Comparison of ENCODE assay signal across 8 cellular contexts in genomic region chr18:9476949-9477348, GRCh38. TPM values are rescaled to one million over a fixed set of nuclear protein-coding genes. Genes with fewer than 3 reads are reported as not detected.
DNase-seq lines count a peak whose midpoint lies in the region; ATAC-seq and TF ChIP-seq lines count a peak whose summit lies in the region.
"Not testable (repeated sequence)": the region's sequence is repeated elsewhere in the genome, so short reads cannot be mapped to it uniquely, and the experiment has no call there.

No MANE protein-coding gene starts in this region.

- TSS peak; percentile 46 for BruUV-seq in A673 (replicated peaks; lab: Mats Ljungman, UMichigan)

- not testable (repeated sequence) for H3K27me3 Mint-ChIP-seq in activated CD4-positive, alpha-beta T cell treated with anti-CD3 and anti-CD28 coated beads, Interleukin-2, amount 10 ng/mL, durations not matched to agents 24 days and 14 days
- H3K27me3 Mint-ChIP-seq in naive B cell: peaks cover 0 to 15% (median 12%) of the 10 kb centered on the region in 3 donors

- H3K36me3 ChIP-seq in A673 (ENCODE audit: insufficient read depth, low read length, poor library complexity, severe bottlenecking); fibroblast of lung (ENCODE audit: control insufficient read depth, insufficient read depth, low read length); smooth muscle cell (ENCODE audit: low read depth): not testable (repeated sequence)

- H3K79me2 ChIP-seq in fibroblast of lung (ENCODE audit: control insufficient read depth, insufficient read depth, low read length) (peaks cover 62% of the 10 kb centered on the region), smooth muscle cell (ENCODE audit: low read depth) (peaks cover 64% of the 10 kb centered on the region)

- not testable (repeated sequence) for H3K4me3 ChIP-seq in A673 (ENCODE audit: low read depth, low read length, poor library complexity, severe bottlenecking)
- peak overlapping the region; percentile 71; the same call in 1 of the 2 replicates for H3K4me3 ChIP-seq in GM12864 (ENCODE audit: low read depth, low read length)
- H3K4me3 ChIP-seq in NB4 (ENCODE audit: low read depth, low read length): peak overlapping the region; percentile 96
- peak overlapping the region; percentile 71 for H3K4me3 ChIP-seq in astrocyte of the spinal cord (ENCODE audit: low read depth, low read length)
- H3K4me3 ChIP-seq in fibroblast of lung (replicated peaks in 1 of 4; ENCODE audit: control extremely low read depth in 1 of 4, insufficient read depth in 1 of 4, low read depth in 3 of 4, low read length in 4 of 4): peak overlapping the region in 3 of 4 experiments; percentile 68 to 89 (median 84)
- peak overlapping the region; percentile 72 for H3K4me3 ChIP-seq in smooth muscle cell

- H3K27me3 ChIP-seq in A673 (replicated peaks; ENCODE audit: insufficient read depth, low read depth, low read length, poor library complexity); fibroblast of lung (ENCODE audit: control insufficient read depth, insufficient read depth, low read length); smooth muscle cell (ENCODE audit: low read depth): not testable (repeated sequence)

- not testable (repeated sequence) for H3K9me3 Mint-ChIP-seq in activated CD4-positive, alpha-beta T cell treated with anti-CD3 and anti-CD28 coated beads, Interleukin-2, amount 10 ng/mL, durations not matched to agents 24 days and 14 days; naive B cell

- H3K4me1 Mint-ChIP-seq in activated CD4-positive, alpha-beta T cell treated with anti-CD3 and anti-CD28 coated beads, Interleukin-2, amount 10 ng/mL, durations not matched to agents 24 days and 14 days: peaks cover 25% of the 10 kb centered on the region
- H3K4me1 Mint-ChIP-seq in naive B cell: peaks cover 38 to 54% (median 41%) of the 10 kb centered on the region in 3 donors

- not testable (repeated sequence) for H4K20me1 ChIP-seq in fibroblast of lung (ENCODE audit: control insufficient read depth, extremely low read depth, insufficient read depth, low read length)
- peaks cover 23% of the 10 kb centered on the region for H4K20me1 ChIP-seq in smooth muscle cell (ENCODE audit: low read depth)

- intact Hi-C loops in A673 (cut with micrococcal nuclease; ENCODE audit: unreplicated experiment): not testable (repeated sequence)
- intact Hi-C loops in activated CD4-positive, alpha-beta T cell treated with anti-CD3 and anti-CD28 coated beads, Interleukin-2, amount 10 ng/mL, durations not matched to agents 24 days and 14 days (cut with micrococcal nuclease): loop anchor here (5.0 to 10.0 kb wide), 4 partner anchors 40 to 1048 kb away; partner anchors contain the start of gene NAPG

- DNase-seq in A673 (ENCODE audit: low spot score); GM12864 (ENCODE audit: low read depth); NB4 (ENCODE audit: low read depth); astrocyte of the spinal cord (ENCODE audit: low read depth, low spot score); fibroblast of lung (ENCODE audit: low read depth in 2 of 2); naive B cell; smooth muscle cell (lab: John Stamatoyannopoulos, UW; ENCODE audit: unreplicated experiment): not testable (repeated sequence)
- DNase-seq in activated CD4-positive, alpha-beta T cell treated with anti-CD3 and anti-CD28 coated beads, Interleukin-2, amount 10 ng/mL, durations not matched to agents 24 days and 14 days: peak; percentile 60

- not testable (repeated sequence) for H3K4me1 ChIP-seq in A673 (ENCODE audit: insufficient read depth, low read length, poor library complexity, severe bottlenecking); fibroblast of lung (ENCODE audit: control insufficient read depth, extremely low read depth, insufficient read depth, low read length); smooth muscle cell (ENCODE audit: low read depth)

- CTCF ChIA-PET in A673 (lab: Charles Lee): interaction anchor here (0.6 kb wide), 1 partner anchor 30 kb away, joined by 4 read pairs; no protein-coding TSS in a partner anchor

- WGBS in smooth muscle cell (ENCODE audit: low lambda C conversion rate): 94% methylated on average over 12 of the region's 12 CpGs

- not testable (repeated sequence) for TF ChIP-seq CTCF in A673 (conservative IDR thresholded peaks at IDR 0.05; ENCODE audit: low read depth, low read length); GM12864 (IDR thresholded peaks at IDR 0.05; ENCODE audit: low read depth, low read length, missing control alignments); NB4 (IDR thresholded peaks at IDR 0.05; ENCODE audit: low read depth, low read length); astrocyte of the spinal cord (IDR thresholded peaks at IDR 0.05; ENCODE audit: low read depth, low read length); fibroblast of lung (conservative IDR thresholded peaks at IDR 0.05 in 1 of 2, IDR thresholded peaks at IDR 0.05 in 1 of 2; ENCODE audit: low read depth in 1 of 2, low read length in 2 of 2); smooth muscle cell (IDR thresholded peaks at IDR 0.05; ENCODE audit: borderline replicate concordance, insufficient read depth, poor library complexity, severe bottlenecking)

- H3K4me3 Mint-ChIP-seq in activated CD4-positive, alpha-beta T cell treated with anti-CD3 and anti-CD28 coated beads, Interleukin-2, amount 10 ng/mL, durations not matched to agents 24 days and 14 days: peak overlapping the region; percentile 83
- H3K4me3 Mint-ChIP-seq in naive B cell: peak overlapping the region in 6 of 8 donors; percentile 42 to 98 (median 77)

- not testable (repeated sequence) for H3K27ac ChIP-seq in A673 (ENCODE audit: low read depth, low read length, poor library complexity, severe bottlenecking); fibroblast of lung (ENCODE audit: insufficient read depth, low read length); smooth muscle cell (ENCODE audit: low read depth)

- H3K9ac ChIP-seq in fibroblast of lung (ENCODE audit: insufficient read depth, low read length); smooth muscle cell (ENCODE audit: low read depth): not testable (repeated sequence)

- H3K4me2 ChIP-seq in fibroblast of lung (ENCODE audit: extremely low read depth, insufficient read depth, low read length) (peak overlapping the region; percentile 70), smooth muscle cell (peak overlapping the region; percentile 98)

- H2AFZ ChIP-seq in fibroblast of lung (ENCODE audit: low read length); smooth muscle cell (ENCODE audit: low read depth): not testable (repeated sequence)

- POLR2A ChIA-PET in A673 (lab: Charles Lee; ENCODE audit: low non-redundant PET): not testable (repeated sequence)

- in situ Hi-C loops in astrocyte of the spinal cord (cut with HindIII; ENCODE audit: low sequenced_read_pairs): not testable (repeated sequence)

- ATAC-seq in naive B cell (ENCODE audit: low read depth in 2 of 2): not testable (repeated sequence)

- not testable (repeated sequence) for H3F3A ChIP-seq in smooth muscle cell (ENCODE audit: low read depth)

- not testable (repeated sequence) for H3K9me3 ChIP-seq in A673 (ENCODE audit: low read depth, low read length, poor library complexity, severe bottlenecking); fibroblast of lung (ENCODE audit: control insufficient read depth, insufficient read depth, low read depth, low read length); smooth muscle cell (replicated peaks; ENCODE audit: low read depth)

- not testable (repeated sequence) for TF ChIP-seq POLR2A in NB4 (IDR thresholded peaks at IDR 0.05; ENCODE audit: extremely low read depth, insufficient read length)

- H3K27ac Mint-ChIP-seq in activated CD4-positive, alpha-beta T cell treated with anti-CD3 and anti-CD28 coated beads, Interleukin-2, amount 10 ng/mL, durations not matched to agents 24 days and 14 days: peak overlapping the region; percentile 96
- H3K27ac Mint-ChIP-seq in naive B cell: peak overlapping the region in 5 of 6 donors; percentile 2 to 94 (median 68)

- H3K36me3 Mint-ChIP-seq in activated CD4-positive, alpha-beta T cell treated with anti-CD3 and anti-CD28 coated beads, Interleukin-2, amount 10 ng/mL, durations not matched to agents 24 days and 14 days (ENCODE audit: low read depth): peaks cover 16% of the 10 kb centered on the region
- not testable (repeated sequence) for H3K36me3 Mint-ChIP-seq in naive B cell

RNA-seq across cellular contexts. Expression of gene RALBP1, which starts 1.6 kb away (rescaled TPM):
- total RNA-seq in A673 (2021): 53.5 and 57.8 TPM in 2 replicates
- total RNA-seq in activated CD4-positive, alpha-beta T cell treated with anti-CD3 and anti-CD28 coated beads, Interleukin-2, amount 10 ng/mL, durations not matched to agents 24 days and 14 days: 38.9 and 41.3 TPM in 2 replicates
- total RNA-seq in fibroblast of lung: 72.3 and 72.7 TPM in 2 replicates
- polyA plus RNA-seq in fibroblast of lung: 67.5 and 72.4 TPM in 2 replicates
- polyA plus RNA-seq in fibroblast of lung (2012): 58.5 and 64.6 TPM in 2 replicates
- polyA minus RNA-seq in fibroblast of lung (ENCODE audit: low replicate concordance): 27.0 and 27.5 TPM in 2 replicates
- 10 to 100 TPM; 31.0 to 49.2 (median 41.7) TPM for polyA plus RNA-seq in naive B cell (ENCODE audit: low read depth in 6 of 6)
- total RNA-seq in smooth muscle cell: 33.6 and 42.9 TPM in 2 replicates
- 33.3 and 40.9 TPM in 2 replicates for polyA plus RNA-seq in smooth muscle cell
